Comparison of ENCODE assay signal across 15 cellular contexts in the genomic region with DNA sequence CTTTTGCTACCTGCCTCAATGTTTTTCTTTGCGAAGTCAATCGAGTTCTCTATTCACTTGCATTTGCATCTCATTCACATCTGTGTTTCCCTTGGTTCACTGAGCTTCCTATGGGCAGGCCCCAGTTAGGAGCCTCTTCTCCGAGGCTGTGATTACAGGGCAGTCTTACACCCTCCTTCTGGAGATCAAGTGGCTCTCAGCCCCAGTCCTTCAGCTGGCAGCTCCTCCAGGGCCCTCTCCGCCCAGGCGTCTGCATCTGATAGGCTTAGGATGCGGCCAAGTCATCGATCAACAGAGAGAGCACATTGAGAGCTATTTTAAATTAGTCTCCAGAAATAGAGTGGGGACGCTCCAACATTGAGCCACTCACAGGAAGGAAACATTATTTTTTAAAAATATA. TPM values are rescaled to one million over a fixed set of nuclear protein-coding genes. Genes with fewer than 3 reads are reported as not detected.
A peak's percentile ranks its signal among the peaks of the same experiment; 100 is the strongest.
DNase-seq lines count a peak whose midpoint lies in the region; ATAC-seq and TF ChIP-seq lines count a peak whose summit lies in the region.
"Had no signal": no experiment of that assay in that cellular context is flagged by ENCODE, and none has a peak within 500 bp of the region (broad histone marks: within the 10 kb centered on the region; RNA-seq: fewer than 3 reads in every experiment).

No MANE protein-coding gene starts in this region.

- DNase-seq in heart right ventricle, result no peak
- no peak for DNase-seq in Right ventricle myocardium inferior (ENCODE audit: missing footprints)
- DNase-seq in astrocyte of the cerebellum (ENCODE audit: low read depth), result no peak
- DNase-seq in mesendoderm, result peak; percentile 81
- DNase-seq in upper lobe of left lung, result peak in 1 of 2 donors; percentile 84
- no peak for DNase-seq in EL
- DNase-seq in testis, result no peak
- DNase-seq in NAMALWA (ENCODE audit: low spot score), result no peak
- DNase-seq: ACHN; activated CD4-positive, CD25-positive, alpha-beta regulatory T cell treated with anti-CD3 and anti-CD28 coated beads, Interleukin-2, amount 50 U/mL, for 72 hours; CD8-positive, alpha-beta memory T cell; NK-92 treated with Interleukin-12 subunit alpha and Interleukin-12 subunit beta, amount 100 ng/mL, for 24 hours; stimulated activated CD4-positive, alpha-beta T cell treated with anti-CD3 and anti-CD28 coated beads, Interleukin-4, amount 100 ng/mL, for 1 hour; stimulated activated CD8-positive, alpha-beta memory T cell treated with anti-CD3 and anti-CD28 coated beads, Interleukin-4, amount 100 ng/mL, for 48 hours had no signal

- H3K9me3 ChIP-seq in heart right ventricle, result no peaks in the 10 kb centered on the region
- H3K9me3 ChIP-seq in upper lobe of left lung, result no peaks in the 10 kb centered on the region
- no peaks in the 10 kb centered on the region for H3K9me3 ChIP-seq in testis

- H3K4me2 ChIP-seq in mesendoderm (ENCODE audit: low read length), result no peak overlapping the region

- H3K9ac ChIP-seq in mesendoderm (ENCODE audit: low read length), result no peak overlapping the region

- H3K36me3 ChIP-seq in heart right ventricle (peaks cover 0 to 4% (median 0%) of the 10 kb centered on the region in 9 donors), mesendoderm (ENCODE audit: control insufficient read depth, insufficient read depth, low read length) (no peaks in the 10 kb centered on the region), upper lobe of left lung (peaks cover 0 to 4% (median 0%) of the 10 kb centered on the region in 4 donors), testis (ENCODE audit: low read depth, missing control alignments) (no peaks in the 10 kb centered on the region)
- H3K36me3 ChIP-seq: cardiac muscle cell had no signal

- peak overlapping the region; percentile 37 for H3K4ac ChIP-seq in mesendoderm (ENCODE audit: low read depth, low read length)

- H3K4me3 ChIP-seq in heart right ventricle (no peak overlapping the region), astrocyte of the cerebellum (ENCODE audit: low read depth, low read length) (peak overlapping the region; percentile 8), mesendoderm (ENCODE audit: low read length) (no peak overlapping the region), upper lobe of left lung (no peak overlapping the region), testis (no peak overlapping the region)
- H3K4me3 ChIP-seq: cardiac muscle cell had no signal

- no peak overlapping the region for H3K56ac ChIP-seq in mesendoderm (ENCODE audit: low read length)

- no peak overlapping the region for H2AK5ac ChIP-seq in mesendoderm (ENCODE audit: low read length)

- H2BK5ac ChIP-seq in mesendoderm (ENCODE audit: low read length), result no peak overlapping the region

- H3K4me1 ChIP-seq in heart right ventricle (peaks cover 21 to 93% (median 74%) of the 10 kb centered on the region in 9 donors), mesendoderm (ENCODE audit: control insufficient read depth, low read depth, low read length) (peaks cover 7% of the 10 kb centered on the region), upper lobe of left lung (peaks cover 43 to 57% (median 49%) of the 10 kb centered on the region in 4 donors), testis (peaks cover 26% of the 10 kb centered on the region)

- H3K27me3 ChIP-seq in heart right ventricle (no peaks in the 10 kb centered on the region), mesendoderm (ENCODE audit: insufficient read depth, low read length, poor library complexity) (no peaks in the 10 kb centered on the region), upper lobe of left lung (no peaks in the 10 kb centered on the region), testis (no peaks in the 10 kb centered on the region)
- H3K27me3 ChIP-seq: cardiac muscle cell had no signal

- 59 to 63% methylated on average over 8 of the region's 8 CpGs for WGBS in heart right ventricle, 2 donors
- no CpG with 5 or more reads among the region's 8 CpGs for WGBS in mesendoderm (ENCODE audit: extremely low coverage, insufficient coverage, low lambda C conversion rate)
- 59 to 68% methylated on average over 8 of the region's 8 CpGs for WGBS in upper lobe of left lung, 2 donors
- WGBS in testis, 2 donors, result 57 to 60% methylated on average over 8 of the region's 8 CpGs

- no peaks in the 10 kb centered on the region for H3K79me1 ChIP-seq in mesendoderm (ENCODE audit: low read length)

- in situ Hi-C loops in astrocyte of the cerebellum (cut with HindIII; ENCODE audit: low sequenced_read_pairs), result no loop called here

- no peak overlapping the region for H2BK120ac ChIP-seq in mesendoderm (ENCODE audit: low read depth, low read length)

- H3K27ac ChIP-seq in heart right ventricle (peak overlapping the region in 6 of 10 donors; percentile 28 to 69 (median 42)), mesendoderm (ENCODE audit: low read depth, low read length) (peak overlapping the region; percentile 9), upper lobe of left lung (peak overlapping the region in 2 of 4 donors; percentile 21 to 28), testis (no peak overlapping the region)
- H3K27ac ChIP-seq: cardiac muscle cell had no signal

- no peak overlapping the region for H3K23ac ChIP-seq in mesendoderm (ENCODE audit: low read length)

- no peak overlapping the region for H4K8ac ChIP-seq in mesendoderm (ENCODE audit: low read depth, low read length)

- ATAC-seq in heart right ventricle, result no peak
- ATAC-seq in Right ventricle myocardium inferior, result no peak
- peak; percentile 55 to 80 for ATAC-seq in upper lobe of left lung (ENCODE audit: low FRiP score in 2 of 2)

- TF ChIP-seq POLR2A in upper lobe of left lung (IDR thresholded peaks at IDR 0.05), result no peak
- TF ChIP-seq POLR2A in testis (IDR thresholded peaks at IDR 0.05), result no peak

- intact Hi-C loops in heart right ventricle (cut with DNase I), result loop anchor here in 2 of 10 donors (5.0 kb wide), 2 partner anchors 39 to 44 kb away; a partner anchor contains a TSS
- intact Hi-C loops in Right ventricle myocardium inferior (cut with DNase I), result no loop called here
- intact Hi-C loops in testis (cut with DNase I; ENCODE audit: low total_unique reads), result no loop called here

- H4K5ac ChIP-seq in mesendoderm (ENCODE audit: low read length), result no peak overlapping the region

- peak overlapping the region; percentile 64 for H3K18ac ChIP-seq in mesendoderm (ENCODE audit: low read length)

- TF ChIP-seq EP300 in upper lobe of left lung (IDR thresholded peaks at IDR 0.05), result no peak

- TF ChIP-seq CTCF in heart right ventricle (IDR thresholded peaks at IDR 0.05) (no peak), astrocyte of the cerebellum (IDR thresholded peaks at IDR 0.05; ENCODE audit: low read depth, low read length, missing control alignments) (no peak), upper lobe of left lung (IDR thresholded peaks at IDR 0.05) (no peak), testis (IDR thresholded peaks at IDR 0.05) (no peak)

- no peak overlapping the region for H2BK15ac ChIP-seq in mesendoderm (replicated peaks; ENCODE audit: low read depth)

- no peaks in the 10 kb centered on the region for H3K79me2 ChIP-seq in mesendoderm (ENCODE audit: control insufficient read depth, insufficient read depth, low read length)

RNA-seq across cellular contexts. Expression of a gene that starts 44.2 kb away (rescaled TPM):
- total RNA-seq in heart right ventricle (10 to 100 TPM; 59.7 to 95.0 (median 85.2) TPM), Right ventricle myocardium inferior (69.1 TPM), upper lobe of left lung (10 to 100 TPM; 40.9 to 78.4 (median 51.3) TPM), testis (10 to 100 TPM; 69.4 to 83.0 TPM)
- polyA plus RNA-seq in heart right ventricle (10 to 100 TPM; 17.2 to 18.7 TPM), testis (ENCODE audit: insufficient read depth, low read depth, low replicate concordance) (21.5 TPM)
- polyA plus RNA-seq in mesendoderm (2013, experiment 1 of 2), result 2.0 TPM
- 2.2 TPM for polyA plus RNA-seq in mesendoderm (2013, experiment 2 of 2)

Comparison
In these comparisons a context has a peak if more than half of its experiments do, and no peak if none do; other contexts are left out.
1. ATAC-seq: peak in upper lobe of left lung (2 of 2); none in heart right ventricle (0 of 8) and Right ventricle myocardium inferior (single experiment).
2. H3K27ac ChIP-seq: peak in heart right ventricle (6 of 10) and mesendoderm (single experiment); none in testis (0 of 2).